ENCODE assay signal across 15 cellular contexts in genomic region chr20:13424174-13424833, GRCh38.
"Had no signal": no experiment of that assay in that cellular context is flagged by ENCODE, and none has a peak within 500 bp of the region (broad histone marks: within the 10 kb centered on the region; RNA-seq: fewer than 3 reads in every experiment).

No MANE protein-coding gene starts in this region.

- H3K4me3 ChIP-seq: adrenal gland, tibial artery had no signal

- H3K27me3 ChIP-seq: adrenal gland, tibial artery had no signal

- H3K9me3 ChIP-seq: adrenal gland, tibial artery had no signal

- H3K4me1 ChIP-seq: adrenal gland had no signal

- H3K36me3 ChIP-seq: adrenal gland, tibial artery had no signal

- H3K27ac ChIP-seq: adrenal gland, tibial artery had no signal

- FAIRE-seq: astrocyte had no signal

- ATAC-seq: activated CD4-positive, CD25-positive, alpha-beta regulatory T cell treated with anti-CD3 and anti-CD28 coated beads, Interleukin-2, amount 50 U/mL, for 24 hours; activated naive CD4-positive, alpha-beta T cell treated with anti-CD3 and anti-CD28 coated beads, Interleukin-2, amount 50 U/mL, for 72 hours; stimulated activated naive CD8-positive, alpha-beta T cell treated with anti-CD3 and anti-CD28 coated beads, Interleukin-15, Interleukin-2, amounts not matched to agents 100 U/mL and 50 U/mL, for 24 hours had no signal

- DNase-seq: activated CD4-positive, alpha-beta T cell treated with anti-CD3 and anti-CD28 coated beads, Interleukin-2, amount 50 U/mL, for 1 hour; activated gamma-delta T cell treated with Interleukin-2 at 50 U/mL for 16 hours; adrenal gland; effector memory CD4-positive, alpha-beta T cell; foreskin fibroblast; mesenchymal stem cell; nucleus accumbens; stimulated activated naive CD8-positive, alpha-beta T cell treated with anti-CD3 and anti-CD28 coated beads, Interleukin-15, Interleukin-2, amounts not matched to agents 100 U/mL and 50 U/mL, for 24 hours; substantia nigra; T-helper 1 cell; T-helper 9 cell; tibial artery had no signal
